Comparison of ENCODE assay signal across 22 cellular contexts in genomic region chr11:129012880-129013279, GRCh38.
DNase-seq lines count a peak whose midpoint lies in the region; ATAC-seq and TF ChIP-seq lines count a peak whose summit lies in the region.
"Had no signal": no experiment of that assay in that cellular context is flagged by ENCODE, and none has a peak within 500 bp of the region (broad histone marks: within the 10 kb centered on the region; RNA-seq: fewer than 3 reads in every experiment).

No MANE protein-coding gene starts in this region.

- WGBS in adrenal gland, 4 donors: 88 to 99% (median 93%) methylated on average over 4 of the region's 4 CpGs

- H3K9me3 ChIP-seq in duodenal mucosa (ENCODE audit: control insufficient read depth in 1 of 2, low read length in 2 of 2) (no peaks in the 10 kb centered on the region), mucosa of descending colon (no peaks in the 10 kb centered on the region), adrenal gland (replicated peaks in 1 of 3) (no peaks in the 10 kb centered on the region), BE2C (no peaks in the 10 kb centered on the region)
- H3K9me3 ChIP-seq: BLaER1, MG63, SJSA1 had no signal

- H3K36me3 ChIP-seq in duodenal mucosa (ENCODE audit: control insufficient read depth in 1 of 2, insufficient read depth in 2 of 2, low read length in 2 of 2): no peaks in the 10 kb centered on the region
- H3K36me3 ChIP-seq in mucosa of descending colon (ENCODE audit: low read depth): no peaks in the 10 kb centered on the region
- H3K36me3 ChIP-seq in adrenal gland (replicated peaks in 1 of 2): no peaks in the 10 kb centered on the region
- H3K36me3 ChIP-seq in BE2C: no peaks in the 10 kb centered on the region
- H3K36me3 ChIP-seq: BLaER1, MG63, SJSA1 had no signal

- peak overlapping the region; percentile 68; the same call in 1 of the 2 replicates for H3K27ac ChIP-seq in 22Rv1
- peak overlapping the region; percentile 39 for H3K27ac ChIP-seq in duodenal mucosa (ENCODE audit: low read depth, low read length)
- no peak overlapping the region for H3K27ac ChIP-seq in adrenal gland
- H3K27ac ChIP-seq: BLaER1, SJSA1 had no signal

- no peak for TF ChIP-seq POLR2A in adrenal gland (IDR thresholded peaks at IDR 0.05)

- DNase-seq in NCI-H69 (lab: John Stamatoyannopoulos, UW) (peak; percentile 65), mucosa of descending colon (peak in 2 of 3 donors; percentile 33 to 51), iPS-NIHi7 (ENCODE audit: extremely low spot score) (no peak), activated T-cell treated with anti-CD3 and anti-CD28 coated beads for 4 hours (no peak), adrenal gland (no peak), BE2C (no peak)
- DNase-seq: CD4-positive, alpha-beta T cell; H9; KBM-7; MG63; NCI-H1105 treated with DMSO at 0.1 percent for 48 hours; NCI-H146; NCI-H2029; NCI-H446 treated with DMSO at 0.1 percent for 48 hours; NCI-H526; Right ventricle myocardium superior; RPMI8226 had no signal

- no peak overlapping the region for H3K9ac ChIP-seq in duodenal mucosa (ENCODE audit: low read depth in 1 of 2, low read length in 2 of 2)
- H3K9ac ChIP-seq: BLaER1 had no signal

- H3K4me1 ChIP-seq in duodenal mucosa (ENCODE audit: control insufficient read depth in 1 of 2, insufficient read depth in 2 of 2, low read length in 2 of 2) (peaks cover 24 to 45% of the 10 kb centered on the region in 2 donors), mucosa of descending colon (ENCODE audit: low read depth) (peaks cover 8% of the 10 kb centered on the region), adrenal gland (replicated peaks in 1 of 2) (no peaks in the 10 kb centered on the region), BE2C (no peaks in the 10 kb centered on the region)
- H3K4me1 ChIP-seq: BLaER1, SJSA1 had no signal

- TF ChIP-seq CTCF in 22Rv1 (IDR thresholded peaks at IDR 0.05) (no peak), mucosa of descending colon (IDR thresholded peaks at IDR 0.05) (no peak), adrenal gland (IDR thresholded peaks at IDR 0.05) (no peak), BE2C (IDR thresholded peaks at IDR 0.05; ENCODE audit: low read depth, low read length) (no peak)

- H3K27me3 ChIP-seq in duodenal mucosa (ENCODE audit: control insufficient read depth in 1 of 2, insufficient read depth in 2 of 2, low read length in 2 of 2): no peaks in the 10 kb centered on the region
- no peaks in the 10 kb centered on the region for H3K27me3 ChIP-seq in adrenal gland
- H3K27me3 ChIP-seq in BE2C: no peaks in the 10 kb centered on the region
- H3K27me3 ChIP-seq: BLaER1, MG63, SJSA1 had no signal

- intact Hi-C loops in mucosa of descending colon (cut with DNase I, micrococcal nuclease): no loop called here
- intact Hi-C loops in adrenal gland (cut with DNase I): no loop called here

- ATAC-seq in mucosa of descending colon: peak; percentile 76
- ATAC-seq: GM23338 had no signal

- H3K4me3 ChIP-seq in duodenal mucosa (ENCODE audit: low read depth in 1 of 2, low read length in 2 of 2) (peak overlapping the region; percentile 18 to 37), mucosa of descending colon (no peak overlapping the region), adrenal gland (no peak overlapping the region), BE2C (ENCODE audit: low read depth, low read length) (no peak overlapping the region)
- H3K4me3 ChIP-seq: BLaER1, GM23338, MG63, SJSA1 had no signal

Comparison
In these comparisons a context has a peak if more than half of its experiments do, and no peak if none do; other contexts are left out.
1. H3K27ac ChIP-seq: peak in 22Rv1 (single experiment) and duodenal mucosa (single experiment); none in adrenal gland (0 of 5).
2. DNase-seq: peak in NCI-H69 (single experiment) and mucosa of descending colon (2 of 3); none in iPS-NIHi7 (single experiment), activated T-cell treated with anti-CD3 and anti-CD28 coated beads for 4 hours (single experiment), adrenal gland (0 of 7) and BE2C (single experiment).
3. H3K4me3 ChIP-seq: peak in duodenal mucosa (2 of 2); none in mucosa of descending colon (single experiment), adrenal gland (0 of 4) and BE2C (single experiment).